Comparison of ENCODE assay signal across 19 cellular contexts in genomic region chr2:10608273-10608672, GRCh38.
DNase-seq lines count a peak whose midpoint lies in the region; ATAC-seq and TF ChIP-seq lines count a peak whose summit lies in the region.
"Had no signal": no experiment of that assay in that cellular context is flagged by ENCODE, and none has a peak within 500 bp of the region (broad histone marks: within the 10 kb centered on the region; RNA-seq: fewer than 3 reads in every experiment).

No MANE protein-coding gene starts in this region.

- H3K36me3 ChIP-seq in colonic mucosa (no peaks in the 10 kb centered on the region), mucosa of descending colon (ENCODE audit: low read depth) (no peaks in the 10 kb centered on the region), transverse colon (no peaks in the 10 kb centered on the region), A673 (ENCODE audit: insufficient read depth, low read length, poor library complexity, severe bottlenecking) (no peaks in the 10 kb centered on the region)

- no peak for TF ChIP-seq POLR2A in transverse colon (IDR thresholded peaks at IDR 0.05)

- H3K27ac ChIP-seq in colonic mucosa: peak overlapping the region; percentile 42
- H3K27ac ChIP-seq in foreskin keratinocyte: peak overlapping the region; percentile 20
- peak overlapping the region in 3 of 4 donors; percentile 28 to 61 (median 52) for H3K27ac ChIP-seq in transverse colon
- no peak overlapping the region for H3K27ac ChIP-seq in A673 (ENCODE audit: low read depth, low read length, poor library complexity, severe bottlenecking)
- H3K27ac ChIP-seq: BLaER1, C4-2B had no signal

- no peak for ATAC-seq in foreskin keratinocyte
- ATAC-seq in mucosa of descending colon: peak; percentile 77
- ATAC-seq: CD8-positive, alpha-beta T cell; GM12878; GM23338; HCT116 had no signal

- H3K9me3 ChIP-seq in colonic mucosa (no peaks in the 10 kb centered on the region), mucosa of descending colon (no peaks in the 10 kb centered on the region), transverse colon (no peaks in the 10 kb centered on the region), A673 (ENCODE audit: low read depth, low read length, poor library complexity, severe bottlenecking) (no peaks in the 10 kb centered on the region)
- H3K9me3 ChIP-seq: BLaER1 had no signal

- 49% methylated on average over 4 of the region's 4 CpGs; no CpG with 5 or more reads in 1 of the 2 donors for WGBS in transverse colon (ENCODE audit: low coverage in 1 of 2), 2 donors

- H3K4me3 ChIP-seq in colonic mucosa (no peak overlapping the region), mucosa of descending colon (no peak overlapping the region), transverse colon (no peak overlapping the region), A673 (ENCODE audit: low read depth, low read length, poor library complexity, severe bottlenecking) (no peak overlapping the region)
- H3K4me3 ChIP-seq: BLaER1, GM12878, GM23338 had no signal

- TF ChIP-seq CTCF in colonic mucosa (IDR thresholded peaks at IDR 0.05) (no peak), foreskin keratinocyte (conservative IDR thresholded peaks at IDR 0.05) (no peak), mucosa of descending colon (IDR thresholded peaks at IDR 0.05) (no peak), transverse colon (IDR thresholded peaks at IDR 0.05) (no peak), A673 (conservative IDR thresholded peaks at IDR 0.05; ENCODE audit: low read depth, low read length) (no peak)

- POLR2A ChIA-PET in A673 (lab: Charles Lee; ENCODE audit: low non-redundant PET): no interaction called here

- CTCF ChIA-PET in A673 (lab: Charles Lee): no interaction called here

- H3K27me3 ChIP-seq in colonic mucosa (no peaks in the 10 kb centered on the region), foreskin keratinocyte (no peaks in the 10 kb centered on the region), transverse colon (no peaks in the 10 kb centered on the region), A673 (replicated peaks; ENCODE audit: insufficient read depth, low read depth, low read length, poor library complexity) (no peaks in the 10 kb centered on the region)
- H3K27me3 ChIP-seq: BLaER1 had no signal

- DNase-seq in colonic mucosa (peak; percentile 56), foreskin keratinocyte (no peak), mucosa of descending colon (peak in 1 of 3 donors; percentile 58), transverse colon (peak; percentile 43), COLO668 (lab: John Stamatoyannopoulos, UW; ENCODE audit: unreplicated experiment) (no peak), A673 (ENCODE audit: low spot score) (no peak), posterior cingulate gyrus (no peak)
- DNase-seq: CD4-positive, CD25-positive, alpha-beta regulatory T cell; CD8-positive, alpha-beta T cell; DMS 273 treated with DMSO at 0.1 percent for 48 hours; DMS79; EL; GDM1; H9 had no signal

- in situ Hi-C loops in transverse colon (cut with MboI; ENCODE audit: low pct_ligation_motif_present in 1 of 4, low pct_unique_long_range_greater_than_20kb in 1 of 4, low sequenced_read_pairs in 3 of 4): no loop called here

- H3K9ac ChIP-seq in colonic mucosa (ENCODE audit: low read depth in 2 of 2, low read length in 2 of 2): no peak overlapping the region
- H3K9ac ChIP-seq: BLaER1 had no signal

- no TSS peak for BruUV-seq in A673 (replicated peaks; lab: Mats Ljungman, UMichigan)

- no peak for TF ChIP-seq EP300 in transverse colon (IDR thresholded peaks at IDR 0.05; ENCODE audit: low read depth)

- H3K4me1 ChIP-seq in colonic mucosa (no peaks in the 10 kb centered on the region), foreskin keratinocyte (no peaks in the 10 kb centered on the region), mucosa of descending colon (ENCODE audit: low read depth) (no peaks in the 10 kb centered on the region), transverse colon (peaks cover 2 to 16% (median 8%) of the 10 kb centered on the region in 4 donors), A673 (ENCODE audit: insufficient read depth, low read length, poor library complexity, severe bottlenecking) (no peaks in the 10 kb centered on the region)

- intact Hi-C loops in colonic mucosa (cut with DNase I) (no loop called here), mucosa of descending colon (cut with DNase I, micrococcal nuclease) (no loop called here), transverse colon (cut with DNase I; ENCODE audit: low total_unique reads) (no loop called here), A673 (cut with micrococcal nuclease; ENCODE audit: unreplicated experiment) (no loop called here), posterior cingulate gyrus (cut with DNase I) (no loop called here)

Comparison
In these comparisons a context has a peak if more than half of its experiments do, and no peak if none do; other contexts are left out.
1. DNase-seq: peak in colonic mucosa (single experiment) and transverse colon (single experiment); none in foreskin keratinocyte (0 of 2), COLO668 (single experiment), A673 (single experiment) and posterior cingulate gyrus (0 of 10).